Comparison of ENCODE assay signal across 1 cellular context in genomic region chr3:8868996-8869395, GRCh38.
TF ChIP-seq lines count a peak whose summit lies in the region.

No MANE protein-coding gene starts in this region.

TF ChIP-seq in WTC11, 78 proteins besides CTCF, POLR2A, EP300 and RAD21:
- TF ChIP-seq, protein P1, sequence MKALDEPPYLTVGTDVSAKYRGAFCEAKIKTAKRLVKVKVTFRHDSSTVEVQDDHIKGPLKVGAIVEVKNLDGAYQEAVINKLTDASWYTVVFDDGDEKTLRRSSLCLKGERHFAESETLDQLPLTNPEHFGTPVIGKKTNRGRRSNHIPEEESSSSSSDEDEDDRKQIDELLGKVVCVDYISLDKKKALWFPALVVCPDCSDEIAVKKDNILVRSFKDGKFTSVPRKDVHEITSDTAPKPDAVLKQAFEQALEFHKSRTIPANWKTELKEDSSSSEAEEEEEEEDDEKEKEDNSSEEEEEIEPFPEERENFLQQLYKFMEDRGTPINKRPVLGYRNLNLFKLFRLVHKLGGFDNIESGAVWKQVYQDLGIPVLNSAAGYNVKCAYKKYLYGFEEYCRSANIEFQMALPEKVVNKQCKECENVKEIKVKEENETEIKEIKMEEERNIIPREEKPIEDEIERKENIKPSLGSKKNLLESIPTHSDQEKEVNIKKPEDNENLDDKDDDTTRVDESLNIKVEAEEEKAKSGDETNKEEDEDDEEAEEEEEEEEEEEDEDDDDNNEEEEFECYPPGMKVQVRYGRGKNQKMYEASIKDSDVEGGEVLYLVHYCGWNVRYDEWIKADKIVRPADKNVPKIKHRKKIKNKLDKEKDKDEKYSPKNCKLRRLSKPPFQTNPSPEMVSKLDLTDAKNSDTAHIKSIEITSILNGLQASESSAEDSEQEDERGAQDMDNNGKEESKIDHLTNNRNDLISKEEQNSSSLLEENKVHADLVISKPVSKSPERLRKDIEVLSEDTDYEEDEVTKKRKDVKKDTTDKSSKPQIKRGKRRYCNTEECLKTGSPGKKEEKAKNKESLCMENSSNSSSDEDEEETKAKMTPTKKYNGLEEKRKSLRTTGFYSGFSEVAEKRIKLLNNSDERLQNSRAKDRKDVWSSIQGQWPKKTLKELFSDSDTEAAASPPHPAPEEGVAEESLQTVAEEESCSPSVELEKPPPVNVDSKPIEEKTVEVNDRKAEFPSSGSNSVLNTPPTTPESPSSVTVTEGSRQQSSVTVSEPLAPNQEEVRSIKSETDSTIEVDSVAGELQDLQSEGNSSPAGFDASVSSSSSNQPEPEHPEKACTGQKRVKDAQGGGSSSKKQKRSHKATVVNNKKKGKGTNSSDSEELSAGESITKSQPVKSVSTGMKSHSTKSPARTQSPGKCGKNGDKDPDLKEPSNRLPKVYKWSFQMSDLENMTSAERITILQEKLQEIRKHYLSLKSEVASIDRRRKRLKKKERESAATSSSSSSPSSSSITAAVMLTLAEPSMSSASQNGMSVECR (CRISPR knock-in tag; IDR thresholded peaks at IDR 0.05; ENCODE audit: borderline replicate concordance) = no peak
- TF ChIP-seq ZNF416 (CRISPR knock-in tag; IDR thresholded peaks at IDR 0.05) (no peak), STAT6 (CRISPR knock-in tag; conservative IDR thresholded peaks at IDR 0.05; ENCODE audit: low read depth) (no peak), ZNF281 (CRISPR knock-in tag; IDR thresholded peaks at IDR 0.05) (no peak), ZMAT4 (CRISPR knock-in tag; IDR thresholded peaks at IDR 0.05) (no peak), OVOL2 (CRISPR knock-in tag; IDR thresholded peaks at IDR 0.05; ENCODE audit: borderline replicate concordance) (no peak), FOXK1 (CRISPR knock-in tag; IDR thresholded peaks at IDR 0.05) (no peak)
